Comparison of ENCODE assay signal across 8 cellular contexts in genomic region chr12:123270380-123271181, GRCh38. TPM values are rescaled to one million over a fixed set of nuclear protein-coding genes. Genes with fewer than 3 reads are reported as not detected.
A peak's percentile ranks its signal among the peaks of the same experiment; 100 is the strongest.
DNase-seq lines count a peak whose midpoint lies in the region; ATAC-seq and TF ChIP-seq lines count a peak whose summit lies in the region.

No MANE protein-coding gene starts in this region.

- H2AFZ ChIP-seq in trophoblast cell (ENCODE audit: insufficient read depth, low read length, poor library complexity), result peak overlapping the region; percentile 86

- peaks cover 21% of the 10 kb centered on the region for H3K27me3 Mint-ChIP-seq in glutamatergic neuron (ENCODE audit: unreplicated experiment)

- H2BK5ac ChIP-seq in trophoblast cell (ENCODE audit: low read depth, low read length, poor library complexity), result peak overlapping the region; percentile 82

- peaks cover 1% of the 10 kb centered on the region for H3K9me3 ChIP-seq in trophoblast cell (ENCODE audit: insufficient read depth, low read depth, low read length)

- H3K4me1 ChIP-seq in trophoblast cell (ENCODE audit: control insufficient read depth in 1 of 2, insufficient read depth in 2 of 2, low read length in 2 of 2), result peaks cover 2 to 8% of the 10 kb centered on the region in 2 experiments

- no CpG with 5 or more reads among the region's 75 CpGs for WGBS in trophoblast cell (ENCODE audit: extremely low coverage, insufficient coverage, insufficient read length)

- H3K27me3 ChIP-seq in trophoblast cell (ENCODE audit: insufficient read depth, low read length), result no peaks in the 10 kb centered on the region

- H2BK120ac ChIP-seq in trophoblast cell (ENCODE audit: insufficient read depth, low read length, poor library complexity), result peak overlapping the region; percentile 65

- peak overlapping the region; percentile 96 for H4K91ac ChIP-seq in trophoblast cell (ENCODE audit: low read depth, low read length)

- DNase-seq in GM12865 (ENCODE audit: low read depth) (no peak), glutamatergic neuron (peak; percentile 37), trophoblast cell (no peak), GDM1 (lab: John Stamatoyannopoulos, UW) (no peak)
- DNase-seq in activated T-cell treated with anti-CD3 and anti-CD28 coated beads, Interleukin-2, amount 50 U/mL, for 48 hours, result peak; percentile 60 to 61

- H2AK5ac ChIP-seq in trophoblast cell (ENCODE audit: low read length), result peak overlapping the region; percentile 90

- H3K14ac ChIP-seq in trophoblast cell (ENCODE audit: low read length), result peak overlapping the region; percentile 59

- peak overlapping the region; percentile 61 for H3K4me3 ChIP-seq in GM12865 (ENCODE audit: low read depth, low read length)
- peak overlapping the region; percentile 95 for H3K4me3 ChIP-seq in trophoblast cell (ENCODE audit: low read depth, low read length)

- H3K4me2 ChIP-seq in trophoblast cell (ENCODE audit: low read length), result peak overlapping the region; percentile 64

- H3K9ac ChIP-seq in trophoblast cell (ENCODE audit: low read length), result peak overlapping the region; percentile 75

- peak overlapping the region; percentile 87 for H4K12ac ChIP-seq in trophoblast cell (ENCODE audit: low read depth, low read length)

- H3K79me1 ChIP-seq in trophoblast cell (ENCODE audit: low read length), result peaks cover 22% of the 10 kb centered on the region

- peak overlapping the region; percentile 93 for H4K8ac ChIP-seq in trophoblast cell (ENCODE audit: low read depth, low read length)

- H3K36me3 ChIP-seq in trophoblast cell (ENCODE audit: control insufficient read depth in 1 of 2, insufficient read depth in 2 of 2, low read length in 2 of 2), result peaks cover 30 to 34% of the 10 kb centered on the region in 2 experiments

- no peak overlapping the region for H3K23ac ChIP-seq in trophoblast cell (ENCODE audit: low read length)

- peak overlapping the region; percentile 93 for H3K27ac ChIP-seq in 22Rv1
- H3K27ac ChIP-seq in trophoblast cell (ENCODE audit: low read depth, low read length), result peak overlapping the region; percentile 19

- H3K9me3 Mint-ChIP-seq in glutamatergic neuron (ENCODE audit: unreplicated experiment), result peaks cover 23% of the 10 kb centered on the region

- ATAC-seq in HG03565 (IDR thresholded peaks at IDR 0.05; ENCODE audit: unreplicated experiment) (peak; percentile 6), HG02885 (IDR thresholded peaks at IDR 0.05; ENCODE audit: poor library complexity, unreplicated experiment) (no peak)

- H3K27ac Mint-ChIP-seq in glutamatergic neuron (ENCODE audit: unreplicated experiment), result peak overlapping the region; percentile 99

- H2BK12ac ChIP-seq in trophoblast cell (ENCODE audit: low read length), result peak overlapping the region; percentile 32

- H3K4ac ChIP-seq in trophoblast cell (ENCODE audit: low read depth, low read length), result peak overlapping the region; percentile 94

- peak overlapping the region; percentile 81 for H3K18ac ChIP-seq in trophoblast cell (ENCODE audit: low read length)

- peak overlapping the region; percentile 95 for H3K4me3 Mint-ChIP-seq in glutamatergic neuron (ENCODE audit: unreplicated experiment)

- H3K36me3 Mint-ChIP-seq in glutamatergic neuron (ENCODE audit: unreplicated experiment), result no peaks in the 10 kb centered on the region

- peaks cover 24% of the 10 kb centered on the region for H3K79me2 ChIP-seq in trophoblast cell (ENCODE audit: control insufficient read depth, insufficient read depth, low read length, poor library complexity)

- H3K4me1 Mint-ChIP-seq in glutamatergic neuron (ENCODE audit: low read depth, unreplicated experiment), result peaks cover 24% of the 10 kb centered on the region

- TF ChIP-seq CTCF in 22Rv1 (IDR thresholded peaks at IDR 0.05) (no peak), GM12865 (IDR thresholded peaks at IDR 0.05; ENCODE audit: insufficient read depth, low read depth, low read length, missing control alignments) (no peak), glutamatergic neuron (IDR thresholded peaks at IDR 0.05; ENCODE audit: partially characterized antibody, unreplicated experiment) (no peak)

RNA-seq across cellular contexts. Expression of gene CDK2AP1, which starts 1.1 kb away (rescaled TPM):
- 135 TPM for total RNA-seq in glutamatergic neuron (ENCODE audit: unreplicated experiment)
- 232 and 240 TPM in 2 replicates for polyA plus RNA-seq in trophoblast cell (2013)

RNA-seq across cellular contexts. Expression of gene MTRFR, which starts 37.3 kb away (rescaled TPM):
- total RNA-seq in glutamatergic neuron (ENCODE audit: unreplicated experiment), result 11.1 TPM
- 8.8 and 9.1 TPM in 2 replicates for polyA plus RNA-seq in trophoblast cell (2013)

RNA-seq across cellular contexts. Expression of gene MPHOSPH9, which starts 37.6 kb away (rescaled TPM):
- 38.4 TPM for total RNA-seq in glutamatergic neuron (ENCODE audit: unreplicated experiment)
- 16.0 and 16.5 TPM in 2 replicates for polyA plus RNA-seq in trophoblast cell (2013)

Comparison
In these comparisons a context has a peak if more than half of its experiments do, and no peak if none do; other contexts are left out.
1. DNase-seq: peak in activated T-cell treated with anti-CD3 and anti-CD28 coated beads, Interleukin-2, amount 50 U/mL, for 48 hours (2 of 2) and glutamatergic neuron (single experiment); none in GM12865 (single experiment), trophoblast cell (0 of 2) and GDM1 (single experiment).